In the genomic region with DNA sequence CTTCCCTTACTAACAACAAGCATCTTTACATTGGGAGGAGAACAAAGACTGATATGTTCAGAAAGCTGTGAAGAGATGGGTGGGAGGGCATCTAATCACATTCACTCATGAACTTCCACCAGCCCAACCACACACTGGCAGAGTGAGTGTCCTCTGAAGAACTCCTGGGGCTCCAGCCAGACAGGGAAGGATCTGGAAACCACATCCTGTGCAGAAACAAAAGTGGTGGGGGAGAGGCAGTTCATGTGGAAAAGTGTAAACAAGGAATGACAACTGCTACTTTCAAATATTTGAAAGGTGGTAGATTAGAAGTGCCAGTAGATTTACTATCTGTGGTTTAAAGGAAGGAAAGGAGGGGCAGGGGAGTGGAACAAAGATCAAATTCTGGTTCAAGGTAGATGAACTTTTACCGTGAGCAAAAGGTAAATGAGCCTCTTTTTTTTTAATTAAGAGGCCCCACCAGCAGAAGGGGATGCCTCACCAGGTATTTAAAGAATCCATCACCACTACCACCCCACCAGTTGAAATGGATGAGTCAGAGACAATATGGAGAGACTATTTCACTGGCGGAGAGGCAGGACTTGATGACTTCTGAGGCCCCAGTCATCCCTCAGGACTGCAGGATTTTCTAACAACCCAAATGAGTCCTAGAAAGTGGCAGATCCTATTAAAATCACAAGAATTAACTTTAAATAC, we compare ENCODE assay signal across 9 cellular contexts. TPM values are rescaled to one million over a fixed set of nuclear protein-coding genes. Genes with fewer than 3 reads are reported as not detected.
DNase-seq lines count a peak whose midpoint lies in the region; ATAC-seq and TF ChIP-seq lines count a peak whose summit lies in the region.
"Had no signal": no experiment of that assay in that cellular context is flagged by ENCODE, and none has a peak within 500 bp of the region (broad histone marks: within the 10 kb centered on the region; RNA-seq: fewer than 3 reads in every experiment).

No MANE protein-coding gene starts in this region.

- DNase-seq in AG20443 (ENCODE audit: low spot score) (peak; percentile 85), HS-5 (ENCODE audit: low read depth) (peak; percentile 86), left colon (no peak), MM.1S (no peak), MV-4-11 (lab: John Stamatoyannopoulos, UW) (no peak)
- DNase-seq: NK-92 treated with Interleukin-12 subunit alpha and Interleukin-12 subunit beta, amount 100 ng/mL, for 24 hours had no signal

- no peak overlapping the region for H3K27ac ChIP-seq in MM.1S (ENCODE audit: low read length)

- H3K4me3 Mint-ChIP-seq in activated T-helper 17 cell treated with anti-CD3 and anti-CD28 coated beads, Interleukin-2, amount 50 U/mL, for 72 hours: no peak overlapping the region

- H4K20me1 ChIP-seq in MM.1S (ENCODE audit: insufficient read depth, low read length): no peaks in the 10 kb centered on the region

- H3K4me3 ChIP-seq in MM.1S (ENCODE audit: low read length): no peak overlapping the region

- no peak overlapping the region for H3K4me2 ChIP-seq in MM.1S (ENCODE audit: low read depth, low read length)

- intact Hi-C loops in left colon (cut with DNase I, micrococcal nuclease): loop anchor here in 1 of 2 donors (10.0 kb wide), 1 partner anchor 219 kb away; no protein-coding TSS in a partner anchor

- peaks cover 4% of the 10 kb centered on the region; the same call in 1 of the 2 replicates for H3K36me3 ChIP-seq in MM.1S (replicated peaks; ENCODE audit: insufficient read depth, low read length)

- peak overlapping the region; percentile 43 for H3K27ac Mint-ChIP-seq in activated T-helper 17 cell treated with anti-CD3 and anti-CD28 coated beads, Interleukin-2, amount 50 U/mL, for 72 hours

- no peaks in the 10 kb centered on the region for H3K27me3 ChIP-seq in MM.1S (replicated peaks; ENCODE audit: insufficient read depth, low read length)

- H3K9me3 Mint-ChIP-seq in activated T-helper 17 cell treated with anti-CD3 and anti-CD28 coated beads, Interleukin-2, amount 50 U/mL, for 72 hours: no peaks in the 10 kb centered on the region

- no peaks in the 10 kb centered on the region for H3K4me1 Mint-ChIP-seq in activated T-helper 17 cell treated with anti-CD3 and anti-CD28 coated beads, Interleukin-2, amount 50 U/mL, for 72 hours

- H3K9me3 ChIP-seq in MM.1S (replicated peaks; ENCODE audit: insufficient read depth, low read length): no peaks in the 10 kb centered on the region

- H3K27me3 Mint-ChIP-seq in activated T-helper 17 cell treated with anti-CD3 and anti-CD28 coated beads, Interleukin-2, amount 50 U/mL, for 72 hours: no peaks in the 10 kb centered on the region

- 0 out of 2 replicates have a peak, but pooled peaks cover 3% of the 10 kb centered on the region for H3K4me1 ChIP-seq in MM.1S (ENCODE audit: low read length)

- no peak for TF ChIP-seq CTCF in MM.1S (IDR thresholded peaks at IDR 0.05; ENCODE audit: low read length)

- no peaks in the 10 kb centered on the region for H3K79me2 ChIP-seq in MM.1S (ENCODE audit: low read length)

- no peaks in the 10 kb centered on the region for H3K9me2 ChIP-seq in MM.1S (replicated peaks; ENCODE audit: insufficient read depth, low read length)

- no peak overlapping the region for H2AFZ ChIP-seq in MM.1S (ENCODE audit: low read length)

- H3F3A ChIP-seq in MM.1S (ENCODE audit: insufficient read depth, low read length): no peaks in the 10 kb centered on the region

- no peak for ATAC-seq in activated T-helper 17 cell treated with anti-CD3 and anti-CD28 coated beads, Interleukin-2, amount 50 U/mL, for 72 hours (replicated peaks)
- ATAC-seq in left colon (peak; percentile 5), GM21390 (IDR thresholded peaks at IDR 0.05; ENCODE audit: unreplicated experiment) (no peak), HG03565 (IDR thresholded peaks at IDR 0.05; ENCODE audit: unreplicated experiment) (no peak)

- no peak overlapping the region for H3K9ac ChIP-seq in MM.1S (ENCODE audit: low read length)

- H3K36me3 Mint-ChIP-seq in activated T-helper 17 cell treated with anti-CD3 and anti-CD28 coated beads, Interleukin-2, amount 50 U/mL, for 72 hours (ENCODE audit: low read depth): peaks cover 50% of the 10 kb centered on the region

RNA-seq across cellular contexts. Expression of a gene that starts 34.5 kb away (rescaled TPM):
- total RNA-seq in activated T-helper 17 cell treated with anti-CD3 and anti-CD28 coated beads, Interleukin-2, amount 50 U/mL, for 72 hours: 10 to 100 TPM; 20.1 to 33.9 TPM
- 100 to 1,000 TPM in 1 of 2 donors, 10 to 100 TPM in 1; 91.5 to 107 TPM for total RNA-seq in left colon

Comparison
In these comparisons a context has a peak if more than half of its experiments do, and no peak if none do; other contexts are left out.
1. DNase-seq: peak in AG20443 (single experiment) and HS-5 (single experiment); none in left colon (0 of 2), MM.1S (single experiment) and MV-4-11 (single experiment).